ENCODE assay signal across 8 cellular contexts in the genomic region with DNA sequence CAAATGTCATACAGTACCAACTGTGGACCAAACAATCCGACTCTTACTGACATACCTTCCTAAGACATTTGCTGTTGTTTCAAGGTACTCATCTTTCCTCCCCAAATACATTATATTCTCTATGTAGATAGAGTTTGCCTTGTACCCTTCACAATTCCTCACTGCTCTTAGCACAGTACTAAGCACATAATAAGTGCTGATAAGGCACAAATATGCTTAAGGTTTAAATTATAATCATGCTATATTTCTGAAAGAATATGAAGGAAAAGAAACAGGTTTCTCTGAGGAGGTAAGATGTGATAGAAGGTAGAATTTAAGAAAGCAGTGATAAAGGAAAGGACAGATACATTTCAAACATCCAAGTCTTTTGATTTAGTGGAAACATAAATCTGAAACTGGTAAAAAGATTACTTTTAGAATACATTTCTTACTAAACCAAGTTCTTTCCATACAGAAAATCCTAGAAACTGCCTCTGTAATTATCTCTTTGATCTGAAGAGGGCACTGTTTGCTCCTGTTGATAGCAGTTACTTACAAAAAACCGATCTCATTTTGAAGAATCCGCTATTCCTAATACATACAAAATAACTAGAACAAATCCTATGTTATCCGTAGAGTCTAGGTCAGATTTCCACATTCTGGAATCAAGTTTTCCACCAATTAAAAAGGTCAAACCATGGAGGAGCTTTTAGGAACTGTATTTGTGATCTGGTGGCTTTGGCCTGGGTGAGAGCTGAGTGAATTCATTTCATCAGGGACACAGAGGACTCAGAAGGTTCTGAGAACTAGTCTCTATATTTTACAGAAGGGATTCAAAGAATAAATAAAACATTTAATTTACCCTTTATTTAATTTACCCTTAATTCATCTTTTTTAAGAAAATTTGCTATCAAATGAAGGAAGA.
A peak's percentile ranks its signal among the peaks of the same experiment; 100 is the strongest.
DNase-seq lines count a peak whose midpoint lies in the region; ATAC-seq and TF ChIP-seq lines count a peak whose summit lies in the region.

No MANE protein-coding gene starts in this region.

- H3K36me3 Mint-ChIP-seq in endodermal cell (ENCODE audit: low read depth) = no peaks in the 10 kb centered on the region
- H3K36me3 Mint-ChIP-seq in progenitor cell of endocrine pancreas (ENCODE audit: insufficient read depth) = no peaks in the 10 kb centered on the region

- TF ChIP-seq CTCF in GM12874 (IDR thresholded peaks at IDR 0.05; ENCODE audit: insufficient read depth, low read depth, low read length) (peak; percentile 42; the same call in 1 of the 2 replicates), endodermal cell (conservative IDR thresholded peaks at IDR 0.05) (peak; percentile 80), progenitor cell of endocrine pancreas (IDR thresholded peaks at IDR 0.05; ENCODE audit: unreplicated experiment) (peak; percentile 63)

- H3K4me1 ChIP-seq in endodermal cell (ENCODE audit: control insufficient read depth, insufficient read depth, low read length) = no peaks in the 10 kb centered on the region

- ATAC-seq in GM21367 (IDR thresholded peaks at IDR 0.05; ENCODE audit: unreplicated experiment) (no peak), HG03159 (IDR thresholded peaks at IDR 0.05; ENCODE audit: unreplicated experiment) (no peak)

- no peaks in the 10 kb centered on the region for H3K27me3 Mint-ChIP-seq in endodermal cell (ENCODE audit: insufficient read depth)
- H3K27me3 Mint-ChIP-seq in progenitor cell of endocrine pancreas = peaks cover 10% of the 10 kb centered on the region

- H3K4me1 Mint-ChIP-seq in endodermal cell (no peaks in the 10 kb centered on the region), progenitor cell of endocrine pancreas (ENCODE audit: low read depth) (peaks cover 3% of the 10 kb centered on the region)

- H3K36me3 ChIP-seq in endodermal cell (ENCODE audit: control insufficient read depth, insufficient read depth, low read length) = no peaks in the 10 kb centered on the region

- no peak overlapping the region for H3K27ac Mint-ChIP-seq in endodermal cell
- H3K27ac Mint-ChIP-seq in progenitor cell of endocrine pancreas = no peak overlapping the region

- H3K4me3 Mint-ChIP-seq in endodermal cell (no peak overlapping the region), progenitor cell of endocrine pancreas (ENCODE audit: low read depth) (no peak overlapping the region)

- H3K9me3 Mint-ChIP-seq in endodermal cell (no peaks in the 10 kb centered on the region), progenitor cell of endocrine pancreas (ENCODE audit: low read depth) (no peaks in the 10 kb centered on the region)

- WGBS in endodermal cell (ENCODE audit: insufficient coverage in 1 of 2, insufficient read length in 1 of 2), 2 experiments = 56 to 67% methylated on average over 4 of the region's 4 CpGs

- no peaks in the 10 kb centered on the region for H3K9me3 ChIP-seq in endodermal cell (ENCODE audit: control insufficient read depth, low read length)

- DNase-seq in NCI-H2171 (lab: John Stamatoyannopoulos, UW) (peak; percentile 23), endodermal cell (no peak), progenitor cell of endocrine pancreas (ENCODE audit: low spot score, unreplicated experiment) (no peak), dedifferentiated amniotic fluid mesenchymal stem cell (ENCODE audit: extremely low spot score) (no peak), COLO668 (lab: John Stamatoyannopoulos, UW; ENCODE audit: unreplicated experiment) (no peak)

- no peak overlapping the region for H3K4me3 ChIP-seq in endodermal cell (ENCODE audit: low read length)

- H3K27ac ChIP-seq in endodermal cell (ENCODE audit: low read depth, low read length) = no peak overlapping the region

- H3K27me3 ChIP-seq in endodermal cell (ENCODE audit: control insufficient read depth, insufficient read depth, low read length, poor library complexity, severe bottlenecking) = no peaks in the 10 kb centered on the region

- no peak overlapping the region for H3K9ac ChIP-seq in endodermal cell (ENCODE audit: extremely low read depth, low read length, poor library complexity, severe bottlenecking)
